8 cellular contexts compared by ENCODE assay signal in the genomic region with DNA sequence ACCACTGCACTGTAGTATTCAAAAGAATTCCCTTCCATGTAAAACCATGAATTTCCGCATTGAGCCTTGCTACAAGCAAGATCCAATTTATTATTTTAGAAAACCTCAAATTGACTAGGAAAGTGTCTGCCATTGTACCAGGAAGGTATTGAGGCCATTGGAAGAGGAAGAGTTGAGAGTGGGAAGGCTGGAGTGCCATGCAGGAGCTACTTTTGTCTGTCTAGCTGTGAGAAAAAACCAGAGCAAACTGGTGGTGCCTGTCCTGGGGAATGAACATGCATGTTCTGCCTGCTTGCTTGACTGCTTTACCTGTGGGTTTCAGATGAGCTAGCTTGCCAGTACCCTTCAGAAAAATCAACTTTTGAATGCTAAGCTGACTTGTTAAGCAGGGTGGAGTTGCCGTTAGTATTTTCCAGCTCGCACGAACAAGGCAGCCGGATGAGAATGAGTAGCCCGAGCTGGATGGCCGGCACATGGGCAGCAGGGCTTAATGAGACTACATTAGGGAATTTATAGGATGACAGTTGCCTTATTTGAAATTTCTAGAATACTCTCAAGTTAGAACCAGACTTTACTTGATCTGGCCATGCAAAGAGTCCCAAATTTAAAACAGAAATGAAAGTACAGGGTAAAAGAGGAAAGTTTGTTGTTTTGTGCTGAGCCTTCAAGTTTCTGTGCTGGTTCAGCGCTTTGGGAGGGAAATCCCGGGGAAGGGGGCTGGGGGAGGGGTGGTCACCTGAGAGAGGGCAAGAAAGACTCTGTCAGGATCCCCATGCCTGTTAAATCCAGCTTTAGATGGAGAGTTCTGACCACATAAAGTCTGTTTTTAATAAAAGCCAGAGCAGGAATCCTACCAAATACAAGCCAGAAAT. TPM values are rescaled to one million over a fixed set of nuclear protein-coding genes. Genes with fewer than 3 reads are reported as not detected.
DNase-seq lines count a peak whose midpoint lies in the region; ATAC-seq, FAIRE-seq and TF ChIP-seq lines count a peak whose summit lies in the region.

No MANE protein-coding gene starts in this region.

- peaks cover 62% of the 10 kb centered on the region for H3K4me1 Mint-ChIP-seq in chondrocyte (ENCODE audit: low read depth)
- H3K4me1 Mint-ChIP-seq in naive thymus-derived CD8-positive, alpha-beta T cell: peaks cover 20 to 57% (median 40%) of the 10 kb centered on the region in 4 donors

- no peak overlapping the region for H3K4me3 Mint-ChIP-seq in chondrocyte (ENCODE audit: unreplicated experiment)
- peak overlapping the region in 4 of 10 donors; percentile 2 to 63 (median 43) for H3K4me3 Mint-ChIP-seq in naive thymus-derived CD8-positive, alpha-beta T cell

- H3K36me3 Mint-ChIP-seq in chondrocyte (ENCODE audit: low read depth): peaks cover 23% of the 10 kb centered on the region
- peaks cover 0 to 3% (median 0%) of the 10 kb centered on the region in 3 donors for H3K36me3 Mint-ChIP-seq in naive thymus-derived CD8-positive, alpha-beta T cell

- TF ChIP-seq CTCF in chondrocyte (IDR thresholded peaks at IDR 0.05) (peak; percentile 1), D721Med (IDR thresholded peaks at IDR 0.05; ENCODE audit: insufficient read depth, missing control alignments) (no peak)

- H3K27ac Mint-ChIP-seq in chondrocyte (ENCODE audit: unreplicated experiment): peak overlapping the region; percentile 92
- peak overlapping the region in 6 of 10 donors; percentile 12 to 100 (median 66) for H3K27ac Mint-ChIP-seq in naive thymus-derived CD8-positive, alpha-beta T cell

- DNase-seq in chondrocyte (ENCODE audit: low spot score) (no peak), D721Med (ENCODE audit: insufficient read length, low spot score) (no peak), SW480 (ENCODE audit: low spot score) (no peak), cortex of kidney (lab: John Stamatoyannopoulos, UW) (no peak), NCI-H524 (lab: John Stamatoyannopoulos, UW) (no peak)
- DNase-seq in naive thymus-derived CD8-positive, alpha-beta T cell: no peak

- no peaks in the 10 kb centered on the region for H3K27me3 Mint-ChIP-seq in chondrocyte (ENCODE audit: low read depth)
- no peaks in the 10 kb centered on the region for H3K27me3 Mint-ChIP-seq in naive thymus-derived CD8-positive, alpha-beta T cell

- H3K9me3 Mint-ChIP-seq in chondrocyte (ENCODE audit: low read depth): no peaks in the 10 kb centered on the region
- no peaks in the 10 kb centered on the region for H3K9me3 Mint-ChIP-seq in naive thymus-derived CD8-positive, alpha-beta T cell

- ATAC-seq in GM18909 (IDR thresholded peaks at IDR 0.05; ENCODE audit: poor library complexity, unreplicated experiment) (peak; percentile 72), HG02973 (IDR thresholded peaks at IDR 0.05; ENCODE audit: unreplicated experiment) (peak; percentile 60)
- no peak for ATAC-seq in naive thymus-derived CD8-positive, alpha-beta T cell

- POLR2A ChIA-PET in naive thymus-derived CD8-positive, alpha-beta T cell (lab: Charles Lee): interaction anchor here (0.7 to 1.2 kb wide), 3 partner anchors 10 to 327 kb away, joined by 3 to 4 read pairs (median 3); no protein-coding TSS in a partner anchor

- no peak for FAIRE-seq in D721Med (lab: Jason Lieb, UNC)

RNA-seq across cellular contexts. Expression of gene C1orf105, which starts 29.6 kb away (rescaled TPM):
- total RNA-seq in chondrocyte: not detected in 3 replicates
- under 1 TPM in 1 of 2 experiments, not detected in 1; 0.68 TPM for total RNA-seq in naive thymus-derived CD8-positive, alpha-beta T cell
- not detected for polyA plus RNA-seq in naive thymus-derived CD8-positive, alpha-beta T cell

RNA-seq across cellular contexts. Expression of gene PIGC, which starts 53.0 kb away (rescaled TPM):
- total RNA-seq in chondrocyte: 20.9 to 22.0 TPM (median 21.7 TPM) in 3 replicates
- total RNA-seq in naive thymus-derived CD8-positive, alpha-beta T cell: 10 to 100 TPM; 35.8 to 43.2 TPM
- 10 to 100 TPM; 69.1 to 92.8 (median 86.1) TPM for polyA plus RNA-seq in naive thymus-derived CD8-positive, alpha-beta T cell

Comparison
In these comparisons a context has a peak if more than half of its experiments do, and no peak if none do; other contexts are left out.
1. ATAC-seq: peak in GM18909 (single experiment) and HG02973 (single experiment); none in naive thymus-derived CD8-positive, alpha-beta T cell (0 of 2).